Comparison of ENCODE assay signal across 8 cellular contexts in the genomic region with DNA sequence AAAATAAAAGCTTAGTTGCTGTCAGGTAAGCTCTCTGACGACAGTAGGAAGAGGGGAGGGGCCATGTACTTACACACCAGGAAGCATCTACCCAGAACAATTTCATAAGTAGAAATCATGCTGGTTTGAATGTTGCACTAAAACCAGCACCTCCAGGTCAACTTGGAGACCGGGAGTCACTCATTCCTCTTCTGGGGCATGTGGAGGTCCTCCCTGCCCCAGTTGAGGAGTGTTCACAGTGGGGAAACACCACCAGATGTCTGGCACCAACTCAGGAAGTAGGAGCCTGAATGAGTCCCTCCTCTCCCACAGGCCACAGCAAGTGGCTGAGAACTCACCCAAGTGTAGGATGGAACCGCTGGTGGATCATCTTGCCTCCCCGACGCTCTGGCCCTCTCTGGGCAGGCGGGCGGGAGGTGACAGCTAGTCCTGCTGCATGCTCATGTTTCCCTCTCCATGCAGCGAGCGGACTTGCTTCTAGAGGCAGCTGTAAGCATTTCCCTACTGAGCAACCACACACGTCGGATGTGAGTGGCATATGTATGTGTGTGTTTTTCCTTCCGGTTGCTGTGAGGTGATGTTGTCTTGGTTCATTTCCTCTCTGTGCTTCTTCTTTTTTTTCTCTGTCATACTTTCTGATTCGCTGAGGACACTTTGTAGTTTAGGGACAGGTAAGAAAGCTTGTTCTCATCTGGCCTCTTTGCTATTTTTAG.
A peak's percentile ranks its signal among the peaks of the same experiment; 100 is the strongest.
DNase-seq lines count a peak whose midpoint lies in the region; ATAC-seq, FAIRE-seq and TF ChIP-seq lines count a peak whose summit lies in the region.

No MANE protein-coding gene starts in this region.

- DNase-seq in H1 (ENCODE audit: low read depth in 1 of 2, low spot score in 2 of 2) (no peak), omental fat pad (ENCODE audit: low spot score) (no peak), brain microvascular endothelial cell (no peak), epidermal melanocyte (ENCODE audit: insufficient read length, low spot score) (no peak)
- peak; percentile 54 for DNase-seq in stimulated activated CD4-positive, alpha-beta T cell treated with anti-CD3 and anti-CD28 coated beads, Interleukin-2, amount 100 ng/mL, for 4 hours (ENCODE audit: low read depth)

- H3K56ac ChIP-seq in H1 (replicated peaks; ENCODE audit: insufficient read length, low read depth, low read length), result no peak overlapping the region

- 0 out of 2 replicates have a peak overlapping the region, but pooled peaks have one; percentile 0 for H4K8ac ChIP-seq in H1 (ENCODE audit: extremely low read depth, insufficient read depth, low read length)

- H3K4me2 ChIP-seq in H1 (ENCODE audit: insufficient read depth in 1 of 2, low read depth in 2 of 2, low read length in 2 of 2), result no peak overlapping the region

- 0 out of 2 replicates have a peak overlapping the region, but pooled peaks have one; percentile 9 for H3K18ac ChIP-seq in H1 (ENCODE audit: extremely low read depth, low read length)

- H2AFZ ChIP-seq in H1 (ENCODE audit: low read length), result peak overlapping the region; percentile 71; the same call in 1 of the 2 replicates

- no peaks in the 10 kb centered on the region for H4K20me1 ChIP-seq in H1 (replicated peaks in 1 of 2; ENCODE audit: control insufficient read depth in 1 of 2, insufficient read depth in 2 of 2, low read length in 2 of 2)

- H3K4ac ChIP-seq in H1 (replicated peaks; ENCODE audit: insufficient read length, low read depth, low read length), result no peak overlapping the region

- H3K4me3 ChIP-seq in H1 (ENCODE audit: extremely low read depth in 1 of 4, insufficient read depth in 2 of 4, low read depth in 3 of 4, low read length in 4 of 4), result no peak overlapping the region
- no peak overlapping the region for H3K4me3 ChIP-seq in brain microvascular endothelial cell (ENCODE audit: low read depth, low read length)

- H3K4me1 ChIP-seq in H1 (replicated peaks in 1 of 4; ENCODE audit: control insufficient read depth in 3 of 4, insufficient read depth in 4 of 4, low read length in 3 of 4), result no peaks in the 10 kb centered on the region

- no peak for TF ChIP-seq CTCF in H1 (IDR thresholded peaks at IDR 0.05; ENCODE audit: control extremely low read depth in 1 of 3, insufficient read depth in 1 of 3, low read depth in 1 of 3, low read length in 3 of 3)
- TF ChIP-seq CTCF in omental fat pad (IDR thresholded peaks at IDR 0.05), result no peak
- TF ChIP-seq CTCF in brain microvascular endothelial cell (IDR thresholded peaks at IDR 0.05; ENCODE audit: low read depth, low read length, missing control alignments), result no peak

- no peak overlapping the region for H2AK5ac ChIP-seq in H1 (ENCODE audit: low read depth, low read length)

- H3K79me2 ChIP-seq in H1 (ENCODE audit: control insufficient read depth in 1 of 2, insufficient read depth in 2 of 2, low read length in 2 of 2), result no peaks in the 10 kb centered on the region

- no peaks in the 10 kb centered on the region; the same call in 1 of the 2 replicates for H3K23me2 ChIP-seq in H1 (ENCODE audit: low read depth, low read length)

- no peak for TF ChIP-seq EP300 in H1 (IDR thresholded peaks at IDR 0.05; ENCODE audit: borderline replicate concordance in 1 of 2, low read depth in 2 of 2, low read length in 2 of 2)

- in situ Hi-C loops in brain microvascular endothelial cell (cut with HindIII; ENCODE audit: low pct_ligation_motif_present, low sequenced_read_pairs), result no loop called here

- no peak overlapping the region for H3K9ac ChIP-seq in H1 (replicated peaks in 1 of 4; ENCODE audit: extremely low read depth in 1 of 4, low read depth in 3 of 4, low read length in 3 of 4)

- TF ChIP-seq POLR2A in GM19193 (IDR thresholded peaks at IDR 0.05; ENCODE audit: extremely low read depth, insufficient read depth, insufficient read length) (peak; percentile 92), H1 (IDR thresholded peaks at IDR 0.05; ENCODE audit: control extremely low read depth in 1 of 2, low read depth in 2 of 2, low read length in 2 of 2) (no peak)

- no peak overlapping the region for H2BK120ac ChIP-seq in H1 (replicated peaks; ENCODE audit: low read depth, low read length)

- H3K14ac ChIP-seq in H1 (ENCODE audit: insufficient read length), result no peak overlapping the region

- peak overlapping the region; percentile 83; the same call in 1 of the 2 replicates for H2BK15ac ChIP-seq in H1 (ENCODE audit: low read length)

- H3K36me3 ChIP-seq in H1 (ENCODE audit: control insufficient read depth in 2 of 4, insufficient read depth in 4 of 4, low read length in 3 of 4) (no peaks in the 10 kb centered on the region), brain microvascular endothelial cell (replicated peaks) (no peaks in the 10 kb centered on the region)

- ATAC-seq in HG03175 (IDR thresholded peaks at IDR 0.05; ENCODE audit: unreplicated experiment) (peak; percentile 88), omental fat pad (ENCODE audit: low FRiP score) (no peak)
- peak; percentile 91 to 92 for ATAC-seq in activated CD4-positive, CD25-positive, alpha-beta regulatory T cell treated with anti-CD3 and anti-CD28 coated beads, Interleukin-2, amount 50 U/mL, for 24 hours

- H3K27ac ChIP-seq in H1 (ENCODE audit: low read depth, low read length) (no peak overlapping the region), brain microvascular endothelial cell (no peak overlapping the region)

- TF ChIP-seq RAD21 in H1 (IDR thresholded peaks at IDR 0.05 in 1 of 2, conservative IDR thresholded peaks at IDR 0.05 in 1 of 2; ENCODE audit: low read depth in 2 of 2, low read length in 2 of 2), result no peak

- no peak for FAIRE-seq in H1 (lab: Jason Lieb, UNC)

- no peak overlapping the region for H4K5ac ChIP-seq in H1 (ENCODE audit: insufficient read length, low read depth, low read length)

- H3K9me3 ChIP-seq in H1 (ENCODE audit: insufficient read depth in 2 of 2, low read depth in 1 of 2, low read length in 1 of 2), result peaks cover 0 to 3% of the 10 kb centered on the region in 2 experiments; a peak in 1 of 4 replicates

- CTCF ChIA-PET in H1 (lab: Charles Lee; ENCODE audit: partially characterized antibody), result interaction anchor here (1.0 to 2.3 kb wide), 5 partner anchors 12 to 140 kb away, joined by 3 to 6 read pairs (median 5); no protein-coding TSS in a partner anchor

- H3K27me3 ChIP-seq in H1 (replicated peaks in 1 of 4; ENCODE audit: control insufficient read depth in 3 of 4, extremely low read depth in 1 of 4, insufficient read depth in 3 of 4, low read length in 3 of 4) (no peaks in the 10 kb centered on the region), brain microvascular endothelial cell (replicated peaks) (no peaks in the 10 kb centered on the region)

- H2BK20ac ChIP-seq in H1 (ENCODE audit: low read length), result no peak overlapping the region

- H3K23ac ChIP-seq in H1 (ENCODE audit: insufficient read length), result no peak overlapping the region

- 88% methylated on average over 13 of the region's 13 CpGs; no CpG with 5 or more reads in 1 of the 2 experiments for WGBS in H1 (ENCODE audit: extremely low coverage in 1 of 2, insufficient coverage in 1 of 2, insufficient read length in 1 of 2, insufficient replicate concordance in 2 of 2, low coverage in 1 of 2, low lambda C conversion rate in 2 of 2, missing lambda C conversion rate in 1 of 2), 2 experiments

- H3K79me1 ChIP-seq in H1 (ENCODE audit: low read depth, low read length), result no peaks in the 10 kb centered on the region

- 0 out of 2 replicates have a peak overlapping the region, but pooled peaks have one; percentile 1 for H2BK5ac ChIP-seq in H1 (ENCODE audit: low read depth, low read length)

- H2BK12ac ChIP-seq in H1 (ENCODE audit: low read depth, low read length), result no peak overlapping the region

- POLR2A ChIA-PET in H1 (lab: Charles Lee; ENCODE audit: partially characterized antibody), result no interaction called here

- H4K91ac ChIP-seq in H1 (replicated peaks; ENCODE audit: insufficient read length, low read length), result no peak overlapping the region

TF ChIP-seq in H1, 55 proteins besides CTCF, POLR2A, EP300 and RAD21:
- TF ChIP-seq HDAC6 (IDR thresholded peaks at IDR 0.05; ENCODE audit: low read depth, low read length), result no peak
- TF ChIP-seq, protein P1, sequence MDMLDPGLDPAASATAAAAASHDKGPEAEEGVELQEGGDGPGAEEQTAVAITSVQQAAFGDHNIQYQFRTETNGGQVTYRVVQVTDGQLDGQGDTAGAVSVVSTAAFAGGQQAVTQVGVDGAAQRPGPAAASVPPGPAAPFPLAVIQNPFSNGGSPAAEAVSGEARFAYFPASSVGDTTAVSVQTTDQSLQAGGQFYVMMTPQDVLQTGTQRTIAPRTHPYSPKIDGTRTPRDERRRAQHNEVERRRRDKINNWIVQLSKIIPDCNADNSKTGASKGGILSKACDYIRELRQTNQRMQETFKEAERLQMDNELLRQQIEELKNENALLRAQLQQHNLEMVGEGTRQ (IDR thresholded peaks at IDR 0.05; ENCODE audit: low read length), result no peak
- TF ChIP-seq SIN3A (conservative IDR thresholded peaks at IDR 0.05 in 1 of 2, IDR thresholded peaks at IDR 0.05 in 1 of 2; ENCODE audit: low read depth in 1 of 2, low read length in 2 of 2), result no peak
- TF ChIP-seq BCL11A (IDR thresholded peaks at IDR 0.05; ENCODE audit: low read depth in 2 of 2, low read length in 2 of 2), result no peak
- no peak for TF ChIP-seq POLR2AphosphoS5 (IDR thresholded peaks at IDR 0.05; ENCODE audit: low read depth, low read length)
- no peak for TF ChIP-seq SIX5 (IDR thresholded peaks at IDR 0.05; ENCODE audit: low read depth, low read length)
- no peak for TF ChIP-seq TAF7 (optimal IDR thresholded peaks at IDR 0.05; ENCODE audit: borderline replicate concordance, low read depth, low read length)
- TF ChIP-seq EZH2 (IDR thresholded peaks at IDR 0.05; ENCODE audit: low read depth, low read length, severe bottlenecking), result no peak
